ENCODE assay signal across 1 cellular context in the genomic region with DNA sequence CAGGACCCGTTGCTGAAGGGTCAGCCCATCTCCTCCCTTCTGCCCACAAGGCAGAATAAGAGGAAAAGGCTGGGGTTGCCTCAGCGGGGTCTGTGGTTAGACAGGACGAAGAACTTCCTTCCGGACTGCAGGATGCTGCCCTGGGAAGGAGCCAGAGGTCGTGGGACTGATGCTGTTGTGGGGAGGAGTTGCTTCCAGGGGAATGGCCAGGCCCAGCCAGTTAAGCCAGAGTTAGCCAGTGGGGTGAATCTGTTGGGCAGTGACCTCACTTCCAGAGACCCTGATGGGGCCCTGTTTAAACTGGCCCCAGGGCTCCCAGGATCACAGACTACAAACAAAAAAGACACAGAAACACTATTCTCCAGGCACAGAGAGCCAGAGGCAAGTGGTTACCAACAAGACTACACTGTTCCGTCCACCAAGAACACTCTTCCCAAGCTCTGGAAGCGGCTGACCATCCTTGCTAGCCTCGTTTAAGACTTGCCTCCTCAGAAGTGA.
TF ChIP-seq lines count a peak whose summit lies in the region.

No MANE protein-coding gene starts in this region.

TF ChIP-seq in WTC11, 78 proteins besides CTCF, POLR2A, EP300 and RAD21 (continued from another document):
- TF ChIP-seq, protein P1, sequence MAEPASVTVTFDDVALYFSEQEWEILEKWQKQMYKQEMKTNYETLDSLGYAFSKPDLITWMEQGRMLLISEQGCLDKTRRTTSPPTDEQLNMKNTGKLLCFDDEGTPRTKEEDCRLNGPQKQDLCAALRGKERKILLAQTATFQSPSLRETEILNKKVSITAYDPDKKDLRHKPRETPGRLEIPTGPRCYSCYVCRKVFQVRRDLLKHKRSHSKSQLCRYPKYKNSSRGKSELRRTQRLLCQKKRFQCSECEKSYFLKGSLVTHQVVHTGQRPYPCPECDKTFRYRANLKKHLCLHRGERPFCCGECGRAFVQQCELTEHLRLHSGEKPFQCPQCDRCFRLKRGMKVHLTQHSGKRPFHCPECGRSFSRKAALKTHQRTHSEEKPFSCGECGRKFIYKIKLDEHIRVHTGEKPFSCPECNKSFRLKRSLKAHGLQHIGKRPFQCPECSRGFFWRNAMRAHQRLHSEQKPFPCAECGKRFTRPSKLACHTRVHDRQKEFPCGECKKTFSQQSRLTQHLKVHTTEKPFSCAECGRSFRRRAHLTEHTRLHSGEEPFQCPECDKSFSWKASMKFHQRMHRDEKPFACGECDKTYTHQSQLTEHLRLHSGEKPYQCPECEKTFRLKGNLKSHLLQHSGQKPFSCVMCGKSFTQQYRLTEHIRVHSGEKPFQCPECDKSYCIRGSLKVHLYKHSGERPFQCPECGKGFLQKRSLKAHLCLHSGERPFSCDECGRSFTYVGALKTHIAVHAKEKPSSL (CRISPR knock-in tag; conservative IDR thresholded peaks at IDR 0.05), result no peak
